ENCODE assay signal across 26 cellular contexts in genomic region chr3:169195672-169196071, GRCh38.
DNase-seq lines count a peak whose midpoint lies in the region; FAIRE-seq and TF ChIP-seq lines count a peak whose summit lies in the region.
"Had no signal": no experiment of that assay in that cellular context is flagged by ENCODE, and none has a peak within 500 bp of the region (broad histone marks: within the 10 kb centered on the region; RNA-seq: fewer than 3 reads in every experiment).

No MANE protein-coding gene starts in this region.

- H3K27ac ChIP-seq in endothelial cell of umbilical vein (ENCODE audit: insufficient read depth, low read depth, low read length), result no peak overlapping the region
- H3K27ac ChIP-seq in small intestine (ENCODE audit: low read depth in 1 of 2, low read length in 1 of 2), result no peak overlapping the region
- no peak overlapping the region for H3K27ac ChIP-seq in vagina
- H3K27ac ChIP-seq in SK-N-SH (ENCODE audit: low read depth in 2 of 2, low read length in 1 of 2), result no peak overlapping the region
- H3K27ac ChIP-seq: 22Rv1; A549; BLaER1 treated with 17β-estradiol and CSF1 and Interleukin-3, amounts not matched to agents 10 nM and 100 nM had no signal

- H2AFZ ChIP-seq in endothelial cell of umbilical vein (ENCODE audit: low read depth, low read length) (no peak overlapping the region), SK-N-SH (ENCODE audit: low read depth) (no peak overlapping the region)

- 89 to 95% (median 90%) methylated on average over 1 of the region's 1 CpG for WGBS in small intestine, 3 donors
- 25% methylated on average over 1 of the region's 1 CpG for WGBS in SK-N-SH (ENCODE audit: low lambda C conversion rate)

- no peak for TF ChIP-seq RAD21 in SK-N-SH (IDR thresholded peaks at IDR 0.05; ENCODE audit: low read length)

- H3K9me3 ChIP-seq in endothelial cell of umbilical vein (replicated peaks; ENCODE audit: control insufficient read depth, insufficient read depth, low read length), result no peaks in the 10 kb centered on the region
- H3K9me3 ChIP-seq in small intestine (ENCODE audit: control insufficient read depth, low read depth), result no peaks in the 10 kb centered on the region
- H3K9me3 ChIP-seq in vagina, result no peaks in the 10 kb centered on the region
- H3K9me3 ChIP-seq in SK-N-SH, result no peaks in the 10 kb centered on the region
- H3K9me3 ChIP-seq: A549; BLaER1 treated with 17β-estradiol and CSF1 and Interleukin-3, amounts not matched to agents 10 nM and 100 nM had no signal

- no peak for TF ChIP-seq EP300 in SK-N-SH (IDR thresholded peaks at IDR 0.05; ENCODE audit: borderline replicate concordance in 1 of 2, low read depth in 1 of 2, low read length in 1 of 2)

- H3F3A ChIP-seq in SK-N-SH (replicated peaks; ENCODE audit: insufficient read depth), result no peaks in the 10 kb centered on the region

- POLR2A ChIA-PET in endothelial cell of umbilical vein (lab: Charles Lee) (no interaction called here), SK-N-SH (lab: Yijun Ruan, JAX) (no interaction called here)

- no peaks in the 10 kb centered on the region for H3K27me3 ChIP-seq in endothelial cell of umbilical vein (ENCODE audit: control insufficient read depth in 2 of 2, insufficient read depth in 2 of 2, low read length in 2 of 2)
- H3K27me3 ChIP-seq in small intestine (ENCODE audit: control insufficient read depth in 2 of 2, insufficient read depth in 2 of 2, low read length in 2 of 2), result no peaks in the 10 kb centered on the region
- H3K27me3 ChIP-seq in vagina, result no peaks in the 10 kb centered on the region
- H3K27me3 ChIP-seq in SK-N-SH (ENCODE audit: insufficient read depth), result no peaks in the 10 kb centered on the region; the same call in 1 of the 2 replicates
- H3K27me3 ChIP-seq: BLaER1 treated with 17β-estradiol and CSF1 and Interleukin-3, amounts not matched to agents 10 nM and 100 nM had no signal

- intact Hi-C loops in endothelial cell of umbilical vein (cut with micrococcal nuclease), result no loop called here
- intact Hi-C loops in vagina (cut with DNase I), result no loop called here

- H3K9ac ChIP-seq in endothelial cell of umbilical vein (replicated peaks; ENCODE audit: extremely low read depth, insufficient read depth, low read length) (no peak overlapping the region), SK-N-SH (no peak overlapping the region)
- H3K9ac ChIP-seq: BLaER1 treated with 17β-estradiol and CSF1 and Interleukin-3, amounts not matched to agents 10 nM and 100 nM had no signal

- H4K20me1 ChIP-seq in endothelial cell of umbilical vein (replicated peaks; ENCODE audit: control insufficient read depth, extremely low read depth, insufficient read depth, low read length) (no peaks in the 10 kb centered on the region), SK-N-SH (ENCODE audit: insufficient read depth) (no peaks in the 10 kb centered on the region)
- H4K20me1 ChIP-seq: BLaER1 treated with 17β-estradiol and CSF1 and Interleukin-3, amounts not matched to agents 10 nM and 100 nM had no signal

- DNase-seq in NCI-H82 (lab: John Stamatoyannopoulos, UW), result peak; percentile 54
- no peak for DNase-seq in NCI-H82 treated with DMSO at 0.1 percent for 48 hours (lab: John Stamatoyannopoulos, UW; ENCODE audit: unreplicated experiment)
- peak; percentile 13 for DNase-seq in SK-N-DZ (ENCODE audit: low spot score)
- DNase-seq in endothelial cell of umbilical vein (ENCODE audit: low read depth, low spot score), result peak; percentile 34
- DNase-seq in small intestine, result peak; percentile 61
- DNase-seq in activated CD4-positive, CD25-positive, alpha-beta regulatory T cell (lab: John Stamatoyannopoulos, UW), result no peak
- no peak for DNase-seq in vagina (ENCODE audit: extremely low spot score in 2 of 2)
- no peak for DNase-seq in SK-N-SH
- DNase-seq: ACHN; CD4-positive, alpha-beta memory T cell; CD4-positive, CD25-positive, alpha-beta regulatory T cell; CD8-positive, alpha-beta memory T cell; COR-L47; DMS 273 treated with DMSO at 0.1 percent for 48 hours; DMS153; DMS53; DMS79; DND-41; EL; GDM1 had no signal

- H3K4me2 ChIP-seq in endothelial cell of umbilical vein (ENCODE audit: insufficient read depth, low read length) (no peak overlapping the region), SK-N-SH (no peak overlapping the region)
- H3K4me2 ChIP-seq: A549; BLaER1 treated with 17β-estradiol and CSF1 and Interleukin-3, amounts not matched to agents 10 nM and 100 nM had no signal

- H3K36me3 ChIP-seq in endothelial cell of umbilical vein (ENCODE audit: control insufficient read depth in 2 of 2, extremely low read depth in 1 of 2, insufficient read depth in 2 of 2, low read length in 2 of 2), result no peaks in the 10 kb centered on the region
- H3K36me3 ChIP-seq in small intestine (ENCODE audit: control insufficient read depth in 2 of 2, insufficient read depth in 2 of 2, low read length in 2 of 2), result no peaks in the 10 kb centered on the region
- H3K36me3 ChIP-seq in vagina, result no peaks in the 10 kb centered on the region
- no peaks in the 10 kb centered on the region for H3K36me3 ChIP-seq in SK-N-SH (replicated peaks in 1 of 2; ENCODE audit: control insufficient read depth in 1 of 2, insufficient read depth in 2 of 2, low read length in 1 of 2)
- H3K36me3 ChIP-seq: BLaER1 treated with 17β-estradiol and CSF1 and Interleukin-3, amounts not matched to agents 10 nM and 100 nM had no signal

- peaks cover 5% of the 10 kb centered on the region for H3K4me1 ChIP-seq in endothelial cell of umbilical vein (ENCODE audit: control insufficient read depth, extremely low read depth, insufficient read depth, low read length)
- no peaks in the 10 kb centered on the region for H3K4me1 ChIP-seq in small intestine (ENCODE audit: control insufficient read depth in 2 of 2, insufficient read depth in 1 of 2, low read depth in 1 of 2, low read length in 1 of 2)
- no peaks in the 10 kb centered on the region for H3K4me1 ChIP-seq in vagina
- no peaks in the 10 kb centered on the region for H3K4me1 ChIP-seq in SK-N-SH (ENCODE audit: control insufficient read depth in 1 of 2, insufficient read depth in 2 of 2, low read depth in 1 of 2, low read length in 1 of 2)
- H3K4me1 ChIP-seq: A549; BLaER1 treated with 17β-estradiol and CSF1 and Interleukin-3, amounts not matched to agents 10 nM and 100 nM had no signal

- BruUV-seq in endothelial cell of umbilical vein (replicated peaks; lab: Mats Ljungman, UMichigan), result no TSS peak

- TF ChIP-seq POLR2A in endothelial cell of umbilical vein (IDR thresholded peaks at IDR 0.05; ENCODE audit: low read depth, low read length), result no peak
- TF ChIP-seq POLR2A in vagina (IDR thresholded peaks at IDR 0.05), result no peak

- H3K9me1 ChIP-seq in endothelial cell of umbilical vein (replicated peaks; ENCODE audit: control insufficient read depth, extremely low read depth, insufficient read depth, low read length), result no peaks in the 10 kb centered on the region

- H3K79me2 ChIP-seq in endothelial cell of umbilical vein (ENCODE audit: control insufficient read depth, insufficient read depth, low read length) (no peaks in the 10 kb centered on the region), SK-N-SH (ENCODE audit: insufficient read depth) (no peaks in the 10 kb centered on the region)

- no peaks in the 10 kb centered on the region for H3K9me2 ChIP-seq in SK-N-SH

- CTCF ChIA-PET in endothelial cell of umbilical vein (lab: Charles Lee) (interaction anchor here (0.9 to 2.3 kb wide), 10 partner anchors 8 to 331 kb away, joined by 3 to 11 read pairs (median 4); no protein-coding TSS in a partner anchor), SK-N-SH (lab: Yijun Ruan, JAX) (interaction anchor here (0.7 to 1.7 kb wide), 3 partner anchors 17 to 473 kb away, joined by 3 read pairs; no protein-coding TSS in a partner anchor)

- FAIRE-seq in endothelial cell of umbilical vein (lab: Jason Lieb, UNC) (peak; percentile 42), small intestine (lab: Jason Lieb, UNC) (no peak)
- FAIRE-seq: A549, GM12878, GM12892, GM18507 had no signal

- dilution Hi-C loops in endothelial cell of umbilical vein (cut with MboI; ENCODE audit: extremely low pct_ligation_motif_present, low sequenced_read_pairs), result no loop called here

- no peak overlapping the region for H3K4me3 ChIP-seq in endothelial cell of umbilical vein (replicated peaks in 1 of 3; ENCODE audit: insufficient read depth in 1 of 3, low read depth in 1 of 3, low read length in 3 of 3)
- no peak overlapping the region for H3K4me3 ChIP-seq in small intestine (ENCODE audit: low read depth in 1 of 2, low read length in 2 of 2)
- no peak overlapping the region for H3K4me3 ChIP-seq in vagina
- H3K4me3 ChIP-seq in SK-N-SH (ENCODE audit: low read depth in 2 of 2, low read length in 1 of 2), result no peak overlapping the region
- H3K4me3 ChIP-seq: A549; BLaER1 treated with 17β-estradiol and CSF1 and Interleukin-3, amounts not matched to agents 10 nM and 100 nM; GM12878 had no signal

- TF ChIP-seq CTCF in endothelial cell of umbilical vein (IDR thresholded peaks at IDR 0.05; ENCODE audit: extremely low read depth in 1 of 2, insufficient read depth in 1 of 2, low read depth in 1 of 2, low read length in 2 of 2), result no peak
- no peak for TF ChIP-seq CTCF in vagina (IDR thresholded peaks at IDR 0.05)
- TF ChIP-seq CTCF in SK-N-SH (IDR thresholded peaks at IDR 0.05), result no peak

TF ChIP-seq in endothelial cell of umbilical vein, 7 proteins besides CTCF, POLR2A, EP300 and RAD21 (continues in another document):
- TF ChIP-seq EZH2 (IDR thresholded peaks at IDR 0.05; ENCODE audit: borderline replicate concordance, low read depth, low read length, severe bottlenecking) (no peak), POLR2AphosphoS5 (IDR thresholded peaks at IDR 0.05; ENCODE audit: insufficient read depth, low read depth, low read length) (no peak), JUN (IDR thresholded peaks at IDR 0.05; ENCODE audit: borderline replicate concordance, insufficient read depth, insufficient read length, low read depth) (no peak), MYC (IDR thresholded peaks at IDR 0.05; ENCODE audit: low read depth, low read length) (no peak), MAX (IDR thresholded peaks at IDR 0.05; ENCODE audit: insufficient read depth, insufficient read length) (no peak)

TF ChIP-seq in SK-N-SH, 30 proteins besides CTCF, POLR2A, EP300 and RAD21:
- TF ChIP-seq USF1 (IDR thresholded peaks at IDR 0.05; ENCODE audit: borderline replicate concordance, low read depth) (no peak), GABPA (IDR thresholded peaks at IDR 0.05; ENCODE audit: low read depth) (no peak)
TF ChIP-seq in SK-N-SH: peak in this region for 0.

Comparison
In these comparisons a context has a peak if more than half of its experiments do, and no peak if none do; other contexts are left out.
1. DNase-seq: peak in NCI-H82 (single experiment), SK-N-DZ (single experiment), endothelial cell of umbilical vein (single experiment) and small intestine (single experiment); none in NCI-H82 treated with DMSO at 0.1 percent for 48 hours (single experiment), activated CD4-positive, CD25-positive, alpha-beta regulatory T cell (0 of 4), vagina (0 of 2) and SK-N-SH (single experiment).